ENCODE assay signal across 23 cellular contexts in the genomic region with DNA sequence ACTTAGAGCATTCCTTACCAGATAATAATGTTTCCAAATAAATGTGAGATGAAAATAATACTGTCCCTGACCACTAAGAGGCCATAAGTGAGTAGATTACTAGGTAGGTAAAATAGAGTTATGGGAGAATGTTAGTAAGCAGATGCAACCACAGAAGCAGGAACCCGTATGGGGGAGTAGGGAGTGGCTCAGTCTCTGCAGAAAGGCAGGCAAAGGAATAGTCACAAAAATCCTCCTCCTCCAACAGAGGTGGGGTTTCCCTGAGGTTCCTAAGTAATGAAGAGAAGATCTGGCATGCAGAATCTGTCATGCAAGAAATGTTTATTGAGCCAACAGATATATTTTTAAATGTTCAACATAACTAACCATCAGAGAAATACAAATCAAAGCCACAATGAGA. TPM values are rescaled to one million over a fixed set of nuclear protein-coding genes. Genes with fewer than 3 reads are reported as not detected.
DNase-seq lines count a peak whose midpoint lies in the region; TF ChIP-seq lines count a peak whose summit lies in the region.
"Had no signal": no experiment of that assay in that cellular context is flagged by ENCODE, and none has a peak within 500 bp of the region (broad histone marks: within the 10 kb centered on the region; RNA-seq: fewer than 3 reads in every experiment).

No MANE protein-coding gene starts in this region.

- no peaks in the 10 kb centered on the region for H3K9me3 Mint-ChIP-seq in endodermal cell
- H3K9me3 Mint-ChIP-seq in neural progenitor cell, result no peaks in the 10 kb centered on the region
- H3K9me3 Mint-ChIP-seq: CD4-positive, alpha-beta T cell; CD8-positive, alpha-beta memory T cell; GM23338; HFFc6 had no signal

- no peak overlapping the region for H4K12ac ChIP-seq in trophoblast cell (ENCODE audit: low read depth, low read length)

- H3K27ac Mint-ChIP-seq in endodermal cell (no peak overlapping the region), neural progenitor cell (no peak overlapping the region)
- H3K27ac Mint-ChIP-seq: CD14-positive monocyte; CD4-positive, alpha-beta T cell; CD8-positive, alpha-beta memory T cell; GM23338; HFFc6 had no signal

- H3K27ac ChIP-seq in endodermal cell (ENCODE audit: low read depth, low read length) (no peak overlapping the region), trophoblast cell (ENCODE audit: low read depth, low read length) (no peak overlapping the region), neural progenitor cell (no peak overlapping the region), dorsolateral prefrontal cortex (no peak overlapping the region)
- H3K27ac ChIP-seq: A549; BLaER1 treated with 17β-estradiol and CSF1 and Interleukin-3, amounts not matched to agents 10 nM and 100 nM had no signal

- H3K27me3 ChIP-seq in endodermal cell (ENCODE audit: control insufficient read depth, insufficient read depth, low read length, poor library complexity, severe bottlenecking) (no peaks in the 10 kb centered on the region), trophoblast cell (ENCODE audit: insufficient read depth, low read length) (no peaks in the 10 kb centered on the region), neural progenitor cell (no peaks in the 10 kb centered on the region), dorsolateral prefrontal cortex (no peaks in the 10 kb centered on the region)
- H3K27me3 ChIP-seq: BLaER1 treated with 17β-estradiol and CSF1 and Interleukin-3, amounts not matched to agents 10 nM and 100 nM had no signal

- no peak overlapping the region for H2BK120ac ChIP-seq in trophoblast cell (ENCODE audit: insufficient read depth, low read length, poor library complexity)

- no peak overlapping the region for H2BK12ac ChIP-seq in trophoblast cell (ENCODE audit: low read length)

- H3K4me3 ChIP-seq in endodermal cell (ENCODE audit: low read length) (peak overlapping the region; percentile 16), trophoblast cell (ENCODE audit: low read depth, low read length) (no peak overlapping the region), neural progenitor cell (no peak overlapping the region), dorsolateral prefrontal cortex (no peak overlapping the region)
- H3K4me3 ChIP-seq: A549; BLaER1 treated with 17β-estradiol and CSF1 and Interleukin-3, amounts not matched to agents 10 nM and 100 nM; GM12878; GM23338; HAP-1 had no signal

- H3K4me1 Mint-ChIP-seq in endodermal cell, result peaks cover 24% of the 10 kb centered on the region
- H3K4me1 Mint-ChIP-seq in neural progenitor cell, result peaks cover 11% of the 10 kb centered on the region
- H3K4me1 Mint-ChIP-seq: CD8-positive, alpha-beta memory T cell had no signal

- H2AK5ac ChIP-seq in trophoblast cell (ENCODE audit: low read length), result no peak overlapping the region

- no peaks in the 10 kb centered on the region for H3K79me2 ChIP-seq in trophoblast cell (ENCODE audit: control insufficient read depth, insufficient read depth, low read length, poor library complexity)
- no peaks in the 10 kb centered on the region for H3K79me2 ChIP-seq in neural progenitor cell (ENCODE audit: low read depth)

- H3K4me3 Mint-ChIP-seq in endodermal cell, result no peak overlapping the region
- no peak overlapping the region for H3K4me3 Mint-ChIP-seq in neural progenitor cell
- H3K4me3 Mint-ChIP-seq: CD14-positive monocyte; CD4-positive, alpha-beta T cell; CD8-positive, alpha-beta memory T cell; GM23338; HFFc6 had no signal

- no peak overlapping the region for H3K18ac ChIP-seq in trophoblast cell (ENCODE audit: low read length)

- H2AFZ ChIP-seq in trophoblast cell (ENCODE audit: insufficient read depth, low read length, poor library complexity) (no peak overlapping the region), neural progenitor cell (replicated peaks) (no peak overlapping the region)
- H2AFZ ChIP-seq: GM23338 had no signal

- no peak overlapping the region for H4K91ac ChIP-seq in trophoblast cell (ENCODE audit: low read depth, low read length)

- H3K9ac ChIP-seq in endodermal cell (ENCODE audit: extremely low read depth, low read length, poor library complexity, severe bottlenecking) (no peak overlapping the region), trophoblast cell (ENCODE audit: low read length) (no peak overlapping the region), neural progenitor cell (no peak overlapping the region)
- H3K9ac ChIP-seq: BLaER1 treated with 17β-estradiol and CSF1 and Interleukin-3, amounts not matched to agents 10 nM and 100 nM had no signal

- H3K36me3 Mint-ChIP-seq in endodermal cell (ENCODE audit: low read depth), result no peaks in the 10 kb centered on the region
- no peaks in the 10 kb centered on the region for H3K36me3 Mint-ChIP-seq in neural progenitor cell
- H3K36me3 Mint-ChIP-seq: CD14-positive monocyte; CD8-positive, alpha-beta memory T cell had no signal

- intact Hi-C loops in dorsolateral prefrontal cortex (cut with DNase I), result no loop called here

- no peak overlapping the region for H3K4ac ChIP-seq in trophoblast cell (ENCODE audit: low read depth, low read length)

- H4K20me1 ChIP-seq in neural progenitor cell (ENCODE audit: low read depth), result no peaks in the 10 kb centered on the region
- H4K20me1 ChIP-seq: BLaER1 treated with 17β-estradiol and CSF1 and Interleukin-3, amounts not matched to agents 10 nM and 100 nM had no signal

- H3F3A ChIP-seq in neural progenitor cell (ENCODE audit: low read depth), result no peaks in the 10 kb centered on the region

- no peaks in the 10 kb centered on the region for H3K79me1 ChIP-seq in trophoblast cell (ENCODE audit: low read length)

- DNase-seq in SW480 (ENCODE audit: low spot score), result peak; percentile 27
- no peak for DNase-seq in endodermal cell
- peak; percentile 58 to 74 for DNase-seq in trophoblast cell
- DNase-seq in neural progenitor cell (ENCODE audit: low spot score), result no peak
- no peak for DNase-seq in dorsolateral prefrontal cortex
- no peak for DNase-seq in GM19240 (ENCODE audit: insufficient read length, low spot score)
- DNase-seq: 8988T; ACHN; AML-193; BE2C; CD4-positive, alpha-beta T cell; CD8-positive, alpha-beta memory T cell; DMS 273 treated with DMSO at 0.1 percent for 48 hours; DMS79; EL; GDM1; HFFc6 had no signal

- H3K4me1 ChIP-seq in endodermal cell (ENCODE audit: control insufficient read depth, insufficient read depth, low read length) (peaks cover 15% of the 10 kb centered on the region), trophoblast cell (ENCODE audit: control insufficient read depth in 1 of 2, insufficient read depth in 2 of 2, low read length in 2 of 2) (no peaks in the 10 kb centered on the region), neural progenitor cell (no peaks in the 10 kb centered on the region)
- H3K4me1 ChIP-seq: A549; BE2C; BLaER1 treated with 17β-estradiol and CSF1 and Interleukin-3, amounts not matched to agents 10 nM and 100 nM had no signal

- H3K36me3 ChIP-seq in endodermal cell (ENCODE audit: control insufficient read depth, insufficient read depth, low read length) (no peaks in the 10 kb centered on the region), trophoblast cell (ENCODE audit: control insufficient read depth in 1 of 2, insufficient read depth in 2 of 2, low read length in 2 of 2) (no peaks in the 10 kb centered on the region), neural progenitor cell (no peaks in the 10 kb centered on the region)
- H3K36me3 ChIP-seq: BE2C; BLaER1 treated with 17β-estradiol and CSF1 and Interleukin-3, amounts not matched to agents 10 nM and 100 nM; HAP-1 had no signal

- no peaks in the 10 kb centered on the region for H3K9me3 ChIP-seq in endodermal cell (ENCODE audit: control insufficient read depth, low read length)
- H3K9me3 ChIP-seq in trophoblast cell (ENCODE audit: insufficient read depth, low read depth, low read length), result no peaks in the 10 kb centered on the region
- no peaks in the 10 kb centered on the region for H3K9me3 ChIP-seq in neural progenitor cell (ENCODE audit: low read depth)
- H3K9me3 ChIP-seq: A549, BE2C, HAP-1 had no signal

- no peak overlapping the region for H3K23ac ChIP-seq in trophoblast cell (ENCODE audit: low read length)

- H2BK5ac ChIP-seq in trophoblast cell (ENCODE audit: low read depth, low read length, poor library complexity), result no peak overlapping the region

- H4K8ac ChIP-seq in trophoblast cell (ENCODE audit: low read depth, low read length), result no peak overlapping the region

- H3K4me2 ChIP-seq in trophoblast cell (ENCODE audit: low read length) (no peak overlapping the region), neural progenitor cell (no peak overlapping the region)
- H3K4me2 ChIP-seq: A549; BLaER1 treated with 17β-estradiol and CSF1 and Interleukin-3, amounts not matched to agents 10 nM and 100 nM; GM23338 had no signal

- H3K27me3 Mint-ChIP-seq in endodermal cell (ENCODE audit: insufficient read depth), result no peaks in the 10 kb centered on the region
- H3K27me3 Mint-ChIP-seq in neural progenitor cell (ENCODE audit: insufficient read depth, low read depth), result peaks cover 3% of the 10 kb centered on the region
- H3K27me3 Mint-ChIP-seq: CD4-positive, alpha-beta T cell had no signal

- H3K14ac ChIP-seq in trophoblast cell (ENCODE audit: low read length), result no peak overlapping the region

- WGBS in endodermal cell (ENCODE audit: insufficient coverage in 1 of 2, insufficient read length in 1 of 2), 2 experiments, result 70% methylated on average over 1 of the region's 1 CpG; no CpG with 5 or more reads in 1 of the 2 experiments
- no CpG with 5 or more reads among the region's 1 CpG for WGBS in trophoblast cell (ENCODE audit: extremely low coverage, insufficient coverage, insufficient read length)

- no peak for TF ChIP-seq CTCF in endodermal cell (conservative IDR thresholded peaks at IDR 0.05)
- TF ChIP-seq CTCF in neural progenitor cell (IDR thresholded peaks at IDR 0.05), result no peak
- TF ChIP-seq CTCF in dorsolateral prefrontal cortex (IDR thresholded peaks at IDR 0.05 in 54 of 56, conservative IDR thresholded peaks at IDR 0.05 in 2 of 56; ENCODE audit: low read depth in 1 of 56, partially characterized antibody in 56 of 56), result no peak

RNA-seq across cellular contexts. Expression of a gene that starts 9.0 kb away (rescaled TPM):
- total RNA-seq in endodermal cell, result 10 to 100 TPM; 20.9 to 30.0 TPM
- polyA plus RNA-seq in endodermal cell (2013, experiment 1 of 2), result 38.3 TPM
- 33.2 TPM for polyA plus RNA-seq in endodermal cell (2013, experiment 2 of 2)
- 15.9 and 16.0 TPM in 2 replicates for polyA plus RNA-seq in trophoblast cell (2013)
- 33.6 and 79.3 TPM in 2 replicates for total RNA-seq in neural progenitor cell (ENCODE audit: low replicate concordance)
- 10 to 100 TPM; 18.7 to 42.0 (median 30.4) TPM for total RNA-seq in dorsolateral prefrontal cortex

Comparison
In these comparisons a context has a peak if more than half of its experiments do, and no peak if none do; other contexts are left out.
1. DNase-seq: peak in SW480 (single experiment) and trophoblast cell (2 of 2); none in endodermal cell (single experiment), neural progenitor cell (single experiment), dorsolateral prefrontal cortex (0 of 10) and GM19240 (single experiment).